ENCODE assay signal across 1 cellular context in the genomic region with DNA sequence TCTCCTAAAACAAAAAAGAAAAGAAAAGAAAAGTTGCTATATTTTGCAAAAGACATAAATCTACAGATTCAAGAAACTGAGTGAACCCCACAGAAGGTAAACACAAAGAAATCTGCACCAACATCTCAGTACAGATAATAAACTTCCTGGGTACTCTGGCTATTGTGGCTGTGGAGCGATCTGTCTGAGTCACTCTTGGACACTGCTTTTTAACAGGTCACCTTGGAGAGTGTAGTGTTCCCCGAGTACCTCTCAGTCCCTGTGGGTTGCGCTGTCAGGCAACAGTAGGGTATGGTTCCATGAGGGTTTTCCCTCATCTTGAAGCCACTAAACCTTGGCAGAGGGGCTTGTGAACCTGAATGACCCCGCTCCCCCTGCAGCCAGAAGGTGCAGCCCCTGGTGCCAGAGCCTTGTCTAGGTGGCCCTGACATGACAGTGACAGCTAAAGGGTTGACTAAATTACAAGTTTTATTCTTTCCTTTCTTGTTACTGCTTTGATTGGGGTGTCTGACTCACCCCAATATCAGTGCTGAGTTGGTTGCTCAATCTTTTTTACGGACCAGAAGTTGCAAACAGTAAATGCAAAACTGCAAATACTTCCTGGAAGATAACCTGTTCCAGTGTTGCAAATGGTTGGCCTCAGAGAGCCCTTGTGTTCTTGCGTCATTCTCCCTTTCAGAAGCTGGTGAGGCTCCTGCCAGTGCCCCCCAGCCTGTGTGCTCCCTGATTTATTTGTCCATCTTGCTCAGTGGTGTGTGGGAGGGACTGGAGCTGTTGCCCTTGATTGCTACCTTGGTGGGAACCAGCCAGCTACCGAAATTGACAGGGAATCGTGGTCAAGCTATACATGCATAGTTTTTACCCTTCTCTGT.
A peak's percentile ranks its signal among the peaks of the same experiment; 100 is the strongest.
TF ChIP-seq lines count a peak whose summit lies in the region.

No MANE protein-coding gene starts in this region.

TF ChIP-seq in HepG2, 621 proteins besides CTCF, POLR2A, EP300 and RAD21 (continued from another document and continues in another):
- no peak for TF ChIP-seq LRRFIP1 (CRISPR knock-in tag; conservative IDR thresholded peaks at IDR 0.05)
- TF ChIP-seq ZFP91 (CRISPR knock-in tag; IDR thresholded peaks at IDR 0.05; ENCODE audit: borderline replicate concordance): no peak
- no peak for TF ChIP-seq ZNF776 (CRISPR knock-in tag; IDR thresholded peaks at IDR 0.05)
- TF ChIP-seq TSC22D2 (CRISPR knock-in tag; IDR thresholded peaks at IDR 0.05; ENCODE audit: borderline replicate concordance): no peak
- no peak for TF ChIP-seq SMARCC2 (IDR thresholded peaks at IDR 0.05)
- TF ChIP-seq, protein P1, sequence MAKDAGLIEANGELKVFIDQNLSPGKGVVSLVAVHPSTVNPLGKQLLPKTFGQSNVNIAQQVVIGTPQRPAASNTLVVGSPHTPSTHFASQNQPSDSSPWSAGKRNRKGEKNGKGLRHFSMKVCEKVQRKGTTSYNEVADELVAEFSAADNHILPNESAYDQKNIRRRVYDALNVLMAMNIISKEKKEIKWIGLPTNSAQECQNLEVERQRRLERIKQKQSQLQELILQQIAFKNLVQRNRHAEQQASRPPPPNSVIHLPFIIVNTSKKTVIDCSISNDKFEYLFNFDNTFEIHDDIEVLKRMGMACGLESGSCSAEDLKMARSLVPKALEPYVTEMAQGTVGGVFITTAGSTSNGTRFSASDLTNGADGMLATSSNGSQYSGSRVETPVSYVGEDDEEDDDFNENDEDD (CRISPR knock-in tag; IDR thresholded peaks at IDR 0.05; ENCODE audit: borderline replicate concordance): no peak
- no peak for TF ChIP-seq KLF13 (CRISPR knock-in tag; IDR thresholded peaks at IDR 0.05)
- no peak for TF ChIP-seq TOPORS (CRISPR knock-in tag; IDR thresholded peaks at IDR 0.05)
- TF ChIP-seq ZFP41 (CRISPR knock-in tag; IDR thresholded peaks at IDR 0.05; ENCODE audit: borderline replicate concordance): no peak
- no peak for TF ChIP-seq THAP9 (CRISPR knock-in tag; IDR thresholded peaks at IDR 0.05; ENCODE audit: borderline replicate concordance)
- no peak; the same call in 1 of the 2 replicates for TF ChIP-seq SMC3 (IDR thresholded peaks at IDR 0.05; ENCODE audit: low read length)
- peak; percentile 52; the same call in 1 of the 2 replicates for TF ChIP-seq ZNF605 (CRISPR knock-in tag; IDR thresholded peaks at IDR 0.05)
- TF ChIP-seq, protein P2, sequence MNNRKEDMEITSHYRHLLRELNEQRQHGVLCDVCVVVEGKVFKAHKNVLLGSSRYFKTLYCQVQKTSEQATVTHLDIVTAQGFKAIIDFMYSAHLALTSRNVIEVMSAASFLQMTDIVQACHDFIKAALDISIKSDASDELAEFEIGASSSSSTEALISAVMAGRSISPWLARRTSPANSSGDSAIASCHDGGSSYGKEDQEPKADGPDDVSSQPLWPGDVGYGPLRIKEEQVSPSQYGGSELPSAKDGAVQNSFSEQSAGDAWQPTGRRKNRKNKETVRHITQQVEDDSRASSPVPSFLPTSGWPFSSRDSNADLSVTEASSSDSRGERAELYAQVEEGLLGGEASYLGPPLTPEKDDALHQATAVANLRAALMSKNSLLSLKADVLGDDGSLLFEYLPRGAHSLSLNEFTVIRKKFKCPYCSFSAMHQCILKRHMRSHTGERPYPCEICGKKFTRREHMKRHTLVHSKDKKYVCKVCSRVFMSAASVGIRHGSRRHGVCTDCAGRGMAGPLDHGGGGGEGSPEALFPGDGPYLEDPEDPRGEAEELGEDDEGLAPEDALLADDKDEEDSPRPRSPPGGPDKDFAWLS (CRISPR knock-in tag; IDR thresholded peaks at IDR 0.05; ENCODE audit: borderline replicate concordance): no peak
- TF ChIP-seq, protein P3, sequence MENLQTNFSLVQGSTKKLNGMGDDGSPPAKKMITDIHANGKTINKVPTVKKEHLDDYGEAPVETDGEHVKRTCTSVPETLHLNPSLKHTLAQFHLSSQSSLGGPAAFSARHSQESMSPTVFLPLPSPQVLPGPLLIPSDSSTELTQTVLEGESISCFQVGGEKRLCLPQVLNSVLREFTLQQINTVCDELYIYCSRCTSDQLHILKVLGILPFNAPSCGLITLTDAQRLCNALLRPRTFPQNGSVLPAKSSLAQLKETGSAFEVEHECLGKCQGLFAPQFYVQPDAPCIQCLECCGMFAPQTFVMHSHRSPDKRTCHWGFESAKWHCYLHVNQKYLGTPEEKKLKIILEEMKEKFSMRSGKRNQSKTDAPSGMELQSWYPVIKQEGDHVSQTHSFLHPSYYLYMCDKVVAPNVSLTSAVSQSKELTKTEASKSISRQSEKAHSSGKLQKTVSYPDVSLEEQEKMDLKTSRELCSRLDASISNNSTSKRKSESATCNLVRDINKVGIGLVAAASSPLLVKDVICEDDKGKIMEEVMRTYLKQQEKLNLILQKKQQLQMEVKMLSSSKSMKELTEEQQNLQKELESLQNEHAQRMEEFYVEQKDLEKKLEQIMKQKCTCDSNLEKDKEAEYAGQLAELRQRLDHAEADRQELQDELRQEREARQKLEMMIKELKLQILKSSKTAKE (CRISPR knock-in tag; IDR thresholded peaks at IDR 0.05; ENCODE audit: borderline replicate concordance): no peak
- TF ChIP-seq ZNF224 (CRISPR knock-in tag; IDR thresholded peaks at IDR 0.05): no peak
- TF ChIP-seq ZNF326 (CRISPR knock-in tag; IDR thresholded peaks at IDR 0.05; ENCODE audit: borderline replicate concordance): no peak
- TF ChIP-seq ZNF510 (CRISPR knock-in tag; IDR thresholded peaks at IDR 0.05; ENCODE audit: low read depth): no peak
- TF ChIP-seq TGIF2 (CRISPR knock-in tag; IDR thresholded peaks at IDR 0.05): no peak
- TF ChIP-seq SMAD9 (CRISPR knock-in tag; IDR thresholded peaks at IDR 0.05): no peak
- no peak for TF ChIP-seq PAX8 (CRISPR knock-in tag; IDR thresholded peaks at IDR 0.05; ENCODE audit: borderline replicate concordance)
- no peak for TF ChIP-seq ZNF672 (CRISPR knock-in tag; IDR thresholded peaks at IDR 0.05)
- no peak for TF ChIP-seq ZSCAN9 (CRISPR knock-in tag; IDR thresholded peaks at IDR 0.05; ENCODE audit: borderline replicate concordance)
- TF ChIP-seq CBX1 (IDR thresholded peaks at IDR 0.05; ENCODE audit: low read depth): no peak
- 0 out of 2 replicates have a peak, but pooled peaks have one; percentile 32 for TF ChIP-seq RARA (CRISPR knock-in tag; IDR thresholded peaks at IDR 0.05)
- TF ChIP-seq, protein P4, sequence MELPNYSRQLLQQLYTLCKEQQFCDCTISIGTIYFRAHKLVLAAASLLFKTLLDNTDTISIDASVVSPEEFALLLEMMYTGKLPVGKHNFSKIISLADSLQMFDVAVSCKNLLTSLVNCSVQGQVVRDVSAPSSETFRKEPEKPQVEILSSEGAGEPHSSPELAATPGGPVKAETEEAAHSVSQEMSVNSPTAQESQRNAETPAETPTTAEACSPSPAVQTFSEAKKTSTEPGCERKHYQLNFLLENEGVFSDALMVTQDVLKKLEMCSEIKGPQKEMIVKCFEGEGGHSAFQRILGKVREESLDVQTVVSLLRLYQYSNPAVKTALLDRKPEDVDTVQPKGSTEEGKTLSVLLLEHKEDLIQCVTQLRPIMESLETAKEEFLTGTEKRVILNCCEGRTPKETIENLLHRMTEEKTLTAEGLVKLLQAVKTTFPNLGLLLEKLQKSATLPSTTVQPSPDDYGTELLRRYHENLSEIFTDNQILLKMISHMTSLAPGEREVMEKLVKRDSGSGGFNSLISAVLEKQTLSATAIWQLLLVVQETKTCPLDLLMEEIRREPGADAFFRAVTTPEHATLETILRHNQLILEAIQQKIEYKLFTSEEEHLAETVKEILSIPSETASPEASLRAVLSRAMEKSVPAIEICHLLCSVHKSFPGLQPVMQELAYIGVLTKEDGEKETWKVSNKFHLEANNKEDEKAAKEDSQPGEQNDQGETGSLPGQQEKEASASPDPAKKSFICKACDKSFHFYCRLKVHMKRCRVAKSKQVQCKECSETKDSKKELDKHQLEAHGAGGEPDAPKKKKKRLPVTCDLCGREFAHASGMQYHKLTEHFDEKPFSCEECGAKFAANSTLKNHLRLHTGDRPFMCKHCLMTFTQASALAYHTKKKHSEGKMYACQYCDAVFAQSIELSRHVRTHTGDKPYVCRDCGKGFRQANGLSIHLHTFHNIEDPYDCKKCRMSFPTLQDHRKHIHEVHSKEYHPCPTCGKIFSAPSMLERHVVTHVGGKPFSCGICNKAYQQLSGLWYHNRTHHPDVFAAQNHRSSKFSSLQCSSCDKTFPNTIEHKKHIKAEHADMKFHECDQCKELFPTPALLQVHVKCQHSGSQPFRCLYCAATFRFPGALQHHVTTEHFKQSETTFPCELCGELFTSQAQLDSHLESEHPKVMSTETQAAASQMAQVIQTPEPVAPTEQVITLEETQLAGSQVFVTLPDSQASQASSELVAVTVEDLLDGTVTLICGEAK (IDR thresholded peaks at IDR 0.05): no peak
- TF ChIP-seq, protein P4 (CRISPR knock-in tag; IDR thresholded peaks at IDR 0.05): no peak
- TF ChIP-seq YY1 (IDR thresholded peaks at IDR 0.05; ENCODE audit: insufficient read depth, insufficient replicate concordance, low read depth, low read length): no peak
